Comparison of ENCODE assay signal across 8 cellular contexts in genomic region chr5:159178978-159179377, GRCh38. TPM values are rescaled to one million over a fixed set of nuclear protein-coding genes. Genes with fewer than 3 reads are reported as not detected.
DNase-seq lines count a peak whose midpoint lies in the region; ATAC-seq and TF ChIP-seq lines count a peak whose summit lies in the region.

No MANE protein-coding gene starts in this region.

- peaks cover 0 to 61% (median 7%) of the 10 kb centered on the region in 3 donors for H3K36me3 Mint-ChIP-seq in naive thymus-derived CD8-positive, alpha-beta T cell

- peak; percentile 67 for ATAC-seq in GM21717 (IDR thresholded peaks at IDR 0.05; ENCODE audit: unreplicated experiment)
- ATAC-seq in naive thymus-derived CD8-positive, alpha-beta T cell: peak; percentile 62 to 70

- H3K4me3 ChIP-seq in NB4 (ENCODE audit: low read depth, low read length): no peak overlapping the region
- H3K4me3 ChIP-seq in brain microvascular endothelial cell (ENCODE audit: low read depth, low read length): no peak overlapping the region
- H3K4me3 ChIP-seq in suprapubic skin: no peak overlapping the region

- peak overlapping the region; percentile 90 for H3K27ac ChIP-seq in brain microvascular endothelial cell
- no peak overlapping the region for H3K27ac ChIP-seq in suprapubic skin

- peaks cover 21 to 88% (median 61%) of the 10 kb centered on the region in 4 donors for H3K4me1 Mint-ChIP-seq in naive thymus-derived CD8-positive, alpha-beta T cell

- H3K4me3 Mint-ChIP-seq in naive thymus-derived CD8-positive, alpha-beta T cell: peak overlapping the region in 2 of 10 donors; percentile 18 to 28

- POLR2A ChIA-PET in naive thymus-derived CD8-positive, alpha-beta T cell (lab: Charles Lee): no interaction called here

- in situ Hi-C loops in brain microvascular endothelial cell (cut with HindIII; ENCODE audit: low pct_ligation_motif_present, low sequenced_read_pairs): no loop called here

- H3K9me3 ChIP-seq in suprapubic skin: no peaks in the 10 kb centered on the region

- no peaks in the 10 kb centered on the region for H3K27me3 ChIP-seq in brain microvascular endothelial cell (replicated peaks)
- H3K27me3 ChIP-seq in suprapubic skin: no peaks in the 10 kb centered on the region

- peaks cover 44% of the 10 kb centered on the region for H3K4me1 ChIP-seq in suprapubic skin

- no peaks in the 10 kb centered on the region for H3K27me3 Mint-ChIP-seq in naive thymus-derived CD8-positive, alpha-beta T cell

- no peak for TF ChIP-seq EP300 in suprapubic skin (IDR thresholded peaks at IDR 0.05)

- DNase-seq in DMS53 treated with DMSO at 0.1 percent for 48 hours (lab: John Stamatoyannopoulos, UW; ENCODE audit: unreplicated experiment) (peak; percentile 2), NB4 (ENCODE audit: low read depth) (peak; percentile 15), brain microvascular endothelial cell (peak; percentile 92), ureter (ENCODE audit: low spot score) (no peak), suprapubic skin (ENCODE audit: low spot score in 2 of 2) (no peak), 8988T (no peak)
- DNase-seq in naive thymus-derived CD8-positive, alpha-beta T cell: peak in 1 of 10 donors; percentile 4

- no peak for TF ChIP-seq POLR2A in NB4 (IDR thresholded peaks at IDR 0.05; ENCODE audit: extremely low read depth, insufficient read length)
- no peak for TF ChIP-seq POLR2A in suprapubic skin (IDR thresholded peaks at IDR 0.05)

- 26% methylated on average over 2 of the region's 2 CpGs for whole genome bisulfite sequencing in suprapubic skin

- no peaks in the 10 kb centered on the region for H3K9me3 Mint-ChIP-seq in naive thymus-derived CD8-positive, alpha-beta T cell

- H3K27ac Mint-ChIP-seq in naive thymus-derived CD8-positive, alpha-beta T cell: peak overlapping the region; percentile 14 to 94 (median 70)

- TF ChIP-seq CTCF in NB4 (IDR thresholded peaks at IDR 0.05; ENCODE audit: low read depth, low read length) (no peak), brain microvascular endothelial cell (IDR thresholded peaks at IDR 0.05; ENCODE audit: low read depth, low read length, missing control alignments) (no peak), suprapubic skin (IDR thresholded peaks at IDR 0.05) (no peak)

- H3K36me3 ChIP-seq in brain microvascular endothelial cell (replicated peaks) (peaks cover 6% of the 10 kb centered on the region), suprapubic skin (no peaks in the 10 kb centered on the region)

RNA-seq across cellular contexts. Expression of gene RNF145, which starts 30.4 kb away (rescaled TPM):
- total RNA-seq in naive thymus-derived CD8-positive, alpha-beta T cell: 10 to 100 TPM; 46.8 to 54.2 TPM
- 10 to 100 TPM in 1 of 3 donors, 1 to 10 TPM in 2; 6.3 to 11.2 (median 7.4) TPM for polyA plus RNA-seq in naive thymus-derived CD8-positive, alpha-beta T cell
- total RNA-seq in ureter (96.1 TPM), suprapubic skin (10 to 100 TPM; 37.4 to 57.0 (median 48.2) TPM)

Comparison
In these comparisons a context has a peak if more than half of its experiments do, and no peak if none do; other contexts are left out.
1. DNase-seq: peak in DMS53 treated with DMSO at 0.1 percent for 48 hours (single experiment), NB4 (single experiment) and brain microvascular endothelial cell (single experiment); none in ureter (single experiment), suprapubic skin (0 of 2) and 8988T (single experiment).